18 cellular contexts compared by ENCODE assay signal in genomic region chr3:125031544-125031943, GRCh38. TPM values are rescaled to one million over a fixed set of nuclear protein-coding genes. Genes with fewer than 3 reads are reported as not detected.
A peak's percentile ranks its signal among the peaks of the same experiment; 100 is the strongest.
DNase-seq lines count a peak whose midpoint lies in the region; ATAC-seq, FAIRE-seq and TF ChIP-seq lines count a peak whose summit lies in the region.
"Had no signal": no experiment of that assay in that cellular context is flagged by ENCODE, and none has a peak within 500 bp of the region (broad histone marks: within the 10 kb centered on the region; RNA-seq: fewer than 3 reads in every experiment).

No MANE protein-coding gene starts in this region.

- H3K27me3 ChIP-seq in HepG2 (ENCODE audit: control insufficient read depth in 1 of 2, insufficient read depth in 2 of 2, low read length in 2 of 2) (no peaks in the 10 kb centered on the region), right lobe of liver (no peaks in the 10 kb centered on the region), GM12878 (replicated peaks in 1 of 2; ENCODE audit: control insufficient read depth in 2 of 2, insufficient read depth in 2 of 2, low read length in 1 of 2) (no peaks in the 10 kb centered on the region), thyroid gland (no peaks in the 10 kb centered on the region)
- H3K27me3 ChIP-seq: BLaER1 had no signal

- DNase-seq in HepG2 (ENCODE audit: low spot score) (no peak), right lobe of liver (no peak), GM12878 (ENCODE audit: low read depth, low spot score) (no peak), left lobe of liver (ENCODE audit: low spot score) (peak; percentile 1), thyroid gland (no peak), RPMI8226 (no peak), islet precursor cell (no peak), NCI-H2171 (lab: John Stamatoyannopoulos, UW) (no peak)
- DNase-seq: 8988T; AML-193; Calu3; CD4-positive, CD25-positive, alpha-beta regulatory T cell; DMS 273 treated with DMSO at 0.1 percent for 48 hours; GOT3 had no signal

- H3K27ac ChIP-seq in HepG2 (ENCODE audit: extremely low read length, insufficient read depth, low read length) (no peak overlapping the region), right lobe of liver (no peak overlapping the region), GM12878 (ENCODE audit: control insufficient read depth, insufficient read depth) (no peak overlapping the region), thyroid gland (peak overlapping the region in 2 of 3 donors; percentile 63 to 69)

- TF ChIP-seq EP300 in HepG2 (IDR thresholded peaks at IDR 0.05; ENCODE audit: low read depth in 2 of 2, low read length in 2 of 2): no peak
- TF ChIP-seq EP300 in HepG2 (CRISPR knock-in tag; IDR thresholded peaks at IDR 0.05; ENCODE audit: borderline replicate concordance): no peak
- no peak for TF ChIP-seq EP300 in GM12878 (IDR thresholded peaks at IDR 0.05; ENCODE audit: borderline replicate concordance in 1 of 2, control insufficient read depth in 1 of 2, low read depth in 2 of 2, low read length in 2 of 2)

- TF ChIP-seq POLR2A in HepG2 (IDR thresholded peaks at IDR 0.05; ENCODE audit: insufficient read depth in 1 of 2, low read depth in 2 of 2, low read length in 2 of 2) (no peak), right lobe of liver (IDR thresholded peaks at IDR 0.05) (no peak), GM12878 (IDR thresholded peaks at IDR 0.05; ENCODE audit: low read depth, low read length) (no peak), thyroid gland (IDR thresholded peaks at IDR 0.05) (no peak)

- RAD21 ChIA-PET in GM12878 (lab: Charles Lee; ENCODE audit: unreplicated experiment): no interaction called here

- H3K4me3 ChIP-seq in HepG2 (replicated peaks in 1 of 3; ENCODE audit: insufficient read depth in 1 of 3, low read depth in 2 of 3, low read length in 3 of 3) (no peak overlapping the region), right lobe of liver (no peak overlapping the region), GM12878 (no peak overlapping the region), thyroid gland (replicated peaks in 1 of 3) (no peak overlapping the region)
- H3K4me3 ChIP-seq: BLaER1, HAP-1 had no signal

- BruUV-seq in HepG2 (replicated peaks; lab: Mats Ljungman, UMichigan) (no TSS peak), GM12878 (replicated peaks; lab: Mats Ljungman, UMichigan) (no TSS peak)

- SMC1A ChIA-PET in GM12878 (lab: Charles Lee; ENCODE audit: uncharacterized antibody, unreplicated experiment): interaction anchor here (0.8 kb wide), 1 partner anchor 407 kb away, joined by 3 read pairs; no protein-coding TSS in a partner anchor

- ATAC-seq in HepG2 (no peak), right lobe of liver (no peak), GM12878 (no peak), left lobe of liver (no peak)

- CTCF ChIA-PET in HepG2 (lab: Yijun Ruan, JAX; ENCODE audit: low intra/inter-chr PET ratio, low total read pairs) (no interaction called here), GM12878 (lab: Yijun Ruan, JAX) (interaction anchor here (1.8 kb wide), 1 partner anchor 554 kb away, joined by 5 read pairs; no protein-coding TSS in a partner anchor)

- H3K36me3 ChIP-seq in HepG2 (replicated peaks in 1 of 2; ENCODE audit: control insufficient read depth in 1 of 2, insufficient read depth in 2 of 2, low read length in 2 of 2) (peaks cover 15 to 27% of the 10 kb centered on the region in 2 experiments), right lobe of liver (peaks cover 0 to 6% (median 1%) of the 10 kb centered on the region in 4 donors), GM12878 (ENCODE audit: control insufficient read depth in 2 of 2, insufficient read depth in 2 of 2, low read length in 1 of 2) (peaks cover 14 to 19% of the 10 kb centered on the region in 2 experiments; a peak in 3 of 4 replicates), thyroid gland (peaks cover 18 to 27% of the 10 kb centered on the region in 2 donors)

- TF ChIP-seq RAD21 in HepG2 (CRISPR knock-in tag; IDR thresholded peaks at IDR 0.05) (no peak), GM12878 (IDR thresholded peaks at IDR 0.05; ENCODE audit: insufficient read depth, low read depth, low read length) (no peak)

- no peaks in the 10 kb centered on the region for H4K20me1 ChIP-seq in HepG2 (ENCODE audit: insufficient read depth, low read length)
- 0 out of 2 replicates have a peak, but pooled peaks cover 3% of the 10 kb centered on the region for H4K20me1 ChIP-seq in GM12878 (ENCODE audit: control insufficient read depth, insufficient read depth)
- H4K20me1 ChIP-seq: BLaER1 had no signal

- H3K4me2 ChIP-seq in HepG2 (ENCODE audit: low read depth, low read length): no peak overlapping the region
- no peak overlapping the region for H3K4me2 ChIP-seq in GM12878 (ENCODE audit: control insufficient read depth, insufficient read depth)

- peaks cover 12% of the 10 kb centered on the region for H3K79me2 ChIP-seq in HepG2 (ENCODE audit: insufficient read depth, low read length)
- peaks cover 22% of the 10 kb centered on the region for H3K79me2 ChIP-seq in GM12878 (ENCODE audit: control insufficient read depth, insufficient read depth, low read length)

- H2AFZ ChIP-seq in HepG2 (ENCODE audit: low read length) (no peak overlapping the region), GM12878 (ENCODE audit: control insufficient read depth, low read depth, low read length) (no peak overlapping the region)

- FAIRE-seq in HepG2 (lab: Jason Lieb, UNC): no peak
- FAIRE-seq in GM12878 (lab: Jason Lieb, UNC): no peak
- FAIRE-seq: GM12892, HTR-8/SVneo had no signal

- peaks cover 22% of the 10 kb centered on the region for H3K4me1 ChIP-seq in HepG2 (ENCODE audit: insufficient read depth, low read length)
- H3K4me1 ChIP-seq in right lobe of liver: no peaks in the 10 kb centered on the region
- H3K4me1 ChIP-seq in GM12878 (ENCODE audit: control insufficient read depth, insufficient read depth, low read length): peaks cover 11% of the 10 kb centered on the region
- H3K4me1 ChIP-seq in thyroid gland: peaks cover 15 to 40% of the 10 kb centered on the region in 2 donors
- H3K4me1 ChIP-seq: HAP-1 had no signal

- intact Hi-C loops in HepG2 (cut with micrococcal nuclease; ENCODE audit: unreplicated experiment) (no loop called here), right lobe of liver (cut with DNase I) (no loop called here), GM12878 (cut with micrococcal nuclease; ENCODE audit: unreplicated experiment) (no loop called here), thyroid gland (cut with DNase I) (no loop called here)

- 96% methylated on average over 4 of the region's 4 CpGs for WGBS in HepG2 (ENCODE audit: low lambda C conversion rate)
- 83% methylated on average over 4 of the region's 4 CpGs for WGBS in right lobe of liver (ENCODE audit: insufficient coverage, low coverage, low lambda C conversion rate, missing lambda C conversion rate)
- WGBS in GM12878 (ENCODE audit: insufficient coverage, insufficient replicate concordance, low lambda C conversion rate, missing lambda C conversion rate): 100% methylated on average over 4 of the region's 4 CpGs
- WGBS in thyroid gland, 2 donors: 82 to 83% methylated on average over 4 of the region's 4 CpGs

- in situ Hi-C loops in HepG2 (cut with HindIII; ENCODE audit: extremely low pct_ligation_motif_present, low pct_unique_long_range_greater_than_20kb): no loop called here
- in situ Hi-C loops in GM12878 (cut with MboI): no loop called here

- H3K9me3 ChIP-seq in HepG2 (ENCODE audit: low read length) (no peaks in the 10 kb centered on the region), right lobe of liver (no peaks in the 10 kb centered on the region), GM12878 (replicated peaks; ENCODE audit: control insufficient read depth, insufficient read depth, low read length) (peaks cover 34% of the 10 kb centered on the region), thyroid gland (no peaks in the 10 kb centered on the region)

- POLR2A ChIA-PET in HepG2 (lab: Yijun Ruan, JAX) (no interaction called here), GM12878 (lab: Charles Lee) (no interaction called here)

- TF ChIP-seq CTCF in HepG2 (CRISPR knock-in tag; IDR thresholded peaks at IDR 0.05): no peak
- no peak for TF ChIP-seq CTCF in right lobe of liver (IDR thresholded peaks at IDR 0.05)
- no peak for TF ChIP-seq CTCF in GM12878 (IDR thresholded peaks at IDR 0.05 in 2 of 3, conservative IDR thresholded peaks at IDR 0.05 in 1 of 3; ENCODE audit: control insufficient read depth in 2 of 3, extremely low read depth in 1 of 3, insufficient read depth in 1 of 3, low read depth in 3 of 3, low read length in 3 of 3)
- TF ChIP-seq CTCF in thyroid gland (IDR thresholded peaks at IDR 0.05): no peak

- no peak overlapping the region for H3K9ac ChIP-seq in HepG2 (ENCODE audit: insufficient read depth, low read depth, low read length)
- no peak overlapping the region for H3K9ac ChIP-seq in GM12878 (ENCODE audit: control insufficient read depth, insufficient read depth, low read length)
- H3K9ac ChIP-seq: BLaER1 had no signal

RNA-seq across cellular contexts. Expression of gene HEG1, which starts 24.3 kb away (rescaled TPM):
- total RNA-seq in HepG2 (2016; rRNA removed; fragmentation: Illumina TruSeq; extraction: Trizol) (9.7 and 10.7 TPM in 2 replicates), right lobe of liver (10 to 100 TPM in 3 of 6 experiments, 1 to 10 TPM in 3; 3.5 to 14.9 (median 10.8) TPM), GM12878 (2014; rRNA removed) (10.5 and 10.9 TPM in 2 replicates), GM12878 (2014; rRNA removed; fragmentation: Illumina TruSeq; extraction: Trizol) (8.4 and 10.1 TPM in 2 replicates), GM12878 (2021) (31.1 and 32.1 TPM in 2 replicates), left lobe of liver (5.4 TPM), thyroid gland (100 to 1,000 TPM in 3 of 4 donors, 10 to 100 TPM in 1; 91.4 to 266 (median 199) TPM)
- total RNA-seq in HepG2 (2016; cell fraction: cytosol; rRNA removed; fragmentation: Illumina TruSeq; extraction: Trizol; ENCODE audit: low read depth): 1.1 TPM in 2 replicates
- 6.8 and 9.0 TPM in 2 replicates for total RNA-seq in HepG2 (2016; cell fraction: insoluble cytoplasmic fraction; rRNA removed; fragmentation: Illumina TruSeq; extraction: Trizol)
- total RNA-seq in HepG2 (2016; cell fraction: membrane; rRNA removed; fragmentation: Illumina TruSeq; extraction: Trizol): 3.2 and 3.3 TPM in 2 replicates
- total RNA-seq in HepG2 (2016; cell fraction: nucleus; rRNA removed; fragmentation: Illumina TruSeq; extraction: Trizol): 17.3 and 19.4 TPM in 2 replicates
- polyA plus RNA-seq in HepG2 (2011; rRNA removed) (11.6 and 18.2 TPM in 2 replicates), GM12878 (2011; rRNA removed) (3.4 and 6.8 TPM in 2 replicates), GM12878 (2014; fragmentation: Illumina TruSeq; extraction: Trizol) (21.6 and 22.2 TPM in 2 replicates), GM12878 (2014; fragmentation: Nextera tagmentation; extraction: Ambion mirVana) (1 to 10 TPM; 2.2 to 4.1 TPM), GM12878 (2014; rRNA removed) (10.5 and 13.4 TPM in 2 replicates), GM12878 (2016; fragmentation: Nextera tagmentation; extraction: Ambion mirVana) (1 to 10 TPM; 2.7 TPM)
- 8.6 and 8.8 TPM in 2 replicates for polyA plus RNA-seq in HepG2 (2011; cell fraction: cytosol; rRNA removed)
- 17.9 and 23.5 TPM in 2 replicates for polyA plus RNA-seq in HepG2 (2011; cell fraction: nucleus; rRNA removed)
- polyA plus RNA-seq in HepG2 (2012): 12.1 and 14.0 TPM in 2 replicates
- 0.46 and 0.52 TPM in 2 replicates for polyA plus RNA-seq in HepG2 (2016; cell fraction: cytosol; fragmentation: Illumina TruSeq; extraction: Trizol; ENCODE audit: low read depth)
- 5.4 and 5.8 TPM in 2 replicates for polyA plus RNA-seq in HepG2 (2016; cell fraction: insoluble cytoplasmic fraction; fragmentation: Illumina TruSeq; extraction: Trizol; ENCODE audit: low read depth)
- polyA plus RNA-seq in HepG2 (2016; cell fraction: membrane; fragmentation: Illumina TruSeq; extraction: Trizol; ENCODE audit: low read depth): 0.69 and 0.92 TPM in 2 replicates
- polyA plus RNA-seq in HepG2 (2016; cell fraction: nucleus; fragmentation: Illumina TruSeq; extraction: Trizol; ENCODE audit: insufficient read depth, low read depth): 14.9 and 16.7 TPM in 2 replicates
- polyA minus RNA-seq in HepG2 (2011; rRNA and poly(A)+ RNA removed; ENCODE audit: low replicate concordance): 51.4 and 72.4 TPM in 2 replicates
- 23.5 and 27.8 TPM in 2 replicates for polyA minus RNA-seq in HepG2 (2011; cell fraction: cytosol; rRNA and poly(A)+ RNA removed)
- 17.8 and 25.8 TPM in 2 replicates for polyA minus RNA-seq in HepG2 (2011; cell fraction: nucleus; rRNA and poly(A)+ RNA removed)
- total RNA-seq in GM12878 (2013; cell fraction: nucleolus; rRNA removed): 72.0 and 76.9 TPM in 2 replicates
- 10.0 TPM for polyA plus RNA-seq in GM12878 (2011; ENCODE audit: low read depth)
- 3.6 and 7.3 TPM in 2 replicates for polyA plus RNA-seq in GM12878 (2011; cell fraction: cytosol; rRNA removed)
- polyA plus RNA-seq in GM12878 (2011; cell fraction: nucleus; rRNA removed): 10.7 and 12.9 TPM in 2 replicates
- 10.5 and 16.4 TPM in 2 replicates for polyA plus RNA-seq in GM12878 (2012)
- 10.7 and 19.5 TPM in 2 replicates for polyA minus RNA-seq in GM12878 (2011; rRNA and poly(A)+ RNA removed)
- 9.9 and 13.2 TPM in 2 replicates for polyA minus RNA-seq in GM12878 (2011; cell fraction: cytosol; rRNA and poly(A)+ RNA removed)
- polyA minus RNA-seq in GM12878 (2011; cell fraction: nucleus; rRNA and poly(A)+ RNA removed): 6.5 and 13.8 TPM in 2 replicates

Comparison
In these comparisons a context has a peak if more than half of its experiments do, and no peak if none do; other contexts are left out.
1. H3K27ac ChIP-seq: peak in thyroid gland (2 of 3); none in HepG2 (single experiment), right lobe of liver (0 of 3) and GM12878 (single experiment).
2. Of the 75 proteins assayed by ChIP-seq in both HepG2 and GM12878: peak only in HepG2: IKZF1; only in GM12878: none; in both: none; in neither: 74.